ENCODE assay signal across 14 cellular contexts in the genomic region with DNA sequence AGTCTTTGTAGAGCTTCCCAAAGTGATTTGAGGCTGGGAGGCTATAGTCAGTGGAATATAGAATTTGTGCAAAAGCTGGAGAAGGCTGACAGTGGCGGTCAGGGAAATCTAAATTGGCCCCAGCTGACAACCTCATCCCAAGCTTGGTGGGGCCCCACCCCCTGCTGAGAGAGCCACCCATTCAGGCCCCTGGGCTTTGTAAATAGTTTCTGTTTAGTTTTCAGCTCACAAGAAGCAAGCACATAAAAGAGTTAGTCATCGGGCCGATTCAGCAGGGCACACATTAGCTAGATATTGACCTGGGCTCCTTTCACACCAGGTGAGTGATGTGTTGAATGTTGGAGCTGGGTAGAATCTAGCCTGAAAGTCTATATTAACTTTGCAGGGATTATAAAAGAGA.
DNase-seq lines count a peak whose midpoint lies in the region; ATAC-seq and TF ChIP-seq lines count a peak whose summit lies in the region.
"Had no signal": no experiment of that assay in that cellular context is flagged by ENCODE, and none has a peak within 500 bp of the region (broad histone marks: within the 10 kb centered on the region; RNA-seq: fewer than 3 reads in every experiment).

No MANE protein-coding gene starts in this region.

- H3K4me3 ChIP-seq in GM23248 (no peak overlapping the region), hepatocyte (no peak overlapping the region), stomach (no peak overlapping the region)
- H3K4me3 ChIP-seq: gastroesophageal sphincter, HAP-1, sigmoid colon had no signal

- H3K9ac ChIP-seq in GM23248 = no peak overlapping the region; the same call in 1 of the 2 replicates

- in situ Hi-C loops in GM23248 (cut with MboI) = no loop called here

- intact Hi-C loops in stomach (cut with DNase I; ENCODE audit: low total_unique reads) = no loop called here

- TF ChIP-seq POLR2A in stomach (IDR thresholded peaks at IDR 0.05) = no peak

- H3K79me2 ChIP-seq in GM23248 (ENCODE audit: insufficient read depth) = no peaks in the 10 kb centered on the region
- no peaks in the 10 kb centered on the region for H3K79me2 ChIP-seq in hepatocyte

- H3K9me3 ChIP-seq in GM23248 (ENCODE audit: low read depth) (no peaks in the 10 kb centered on the region), hepatocyte (ENCODE audit: low read depth) (no peaks in the 10 kb centered on the region), stomach (no peaks in the 10 kb centered on the region)
- H3K9me3 ChIP-seq: gastroesophageal sphincter, HAP-1, sigmoid colon had no signal

- no peak for ATAC-seq in HG03469 (IDR thresholded peaks at IDR 0.05; ENCODE audit: unreplicated experiment)
- ATAC-seq: gastroesophageal sphincter had no signal

- H3K36me3 ChIP-seq in GM23248 (ENCODE audit: low read depth) = no peaks in the 10 kb centered on the region
- no peaks in the 10 kb centered on the region for H3K36me3 ChIP-seq in hepatocyte (replicated peaks; ENCODE audit: insufficient read depth, low read depth)
- H3K36me3 ChIP-seq in stomach = no peaks in the 10 kb centered on the region
- H3K36me3 ChIP-seq: gastroesophageal sphincter, HAP-1, sigmoid colon had no signal

- H2AFZ ChIP-seq in GM23248 (no peak overlapping the region), hepatocyte (no peak overlapping the region)

- WGBS in GM23248 (ENCODE audit: low coverage in 1 of 2, low lambda C conversion rate in 2 of 2, missing lambda C conversion rate in 2 of 2), 2 experiments = 41% methylated on average over 3 of the region's 3 CpGs
- 25% methylated on average over 3 of the region's 3 CpGs for WGBS in hepatocyte (ENCODE audit: low lambda C conversion rate, missing lambda C conversion rate)
- WGBS in stomach, 5 donors = 22 to 47% (median 40%) methylated on average over 3 of the region's 3 CpGs

- H3K4me1 ChIP-seq in GM23248 (ENCODE audit: insufficient read depth) (peaks cover 43% of the 10 kb centered on the region), hepatocyte (ENCODE audit: insufficient read depth) (peaks cover 43% of the 10 kb centered on the region), stomach (peaks cover 23 to 46% (median 28%) of the 10 kb centered on the region in 4 donors)
- H3K4me1 ChIP-seq: HAP-1 had no signal

- H3K27ac ChIP-seq in GM23248 (peak overlapping the region; percentile 64), hepatocyte (peak overlapping the region; percentile 82), stomach (peak overlapping the region in 3 of 5 donors; percentile 39 to 61 (median 41))
- H3K27ac ChIP-seq: gastroesophageal sphincter had no signal

- H3K4me2 ChIP-seq in GM23248 (ENCODE audit: unreplicated experiment) (peak overlapping the region; percentile 1), hepatocyte (peak overlapping the region; percentile 47)

- H3K27me3 ChIP-seq in GM23248 (replicated peaks; ENCODE audit: insufficient read depth) (no peaks in the 10 kb centered on the region), hepatocyte (no peaks in the 10 kb centered on the region), stomach (no peaks in the 10 kb centered on the region)
- H3K27me3 ChIP-seq: gastroesophageal sphincter, sigmoid colon had no signal

- TF ChIP-seq CTCF in hepatocyte (IDR thresholded peaks at IDR 0.05; ENCODE audit: poor library complexity) (no peak), stomach (IDR thresholded peaks at IDR 0.05) (no peak)

- no peaks in the 10 kb centered on the region for H3K9me2 ChIP-seq in GM23248 (ENCODE audit: insufficient read depth)
- H3K9me2 ChIP-seq in hepatocyte (replicated peaks; ENCODE audit: insufficient read depth) = no peaks in the 10 kb centered on the region

- H4K20me1 ChIP-seq in GM23248 (ENCODE audit: insufficient read depth) (no peaks in the 10 kb centered on the region), hepatocyte (ENCODE audit: insufficient read depth, poor library complexity, severe bottlenecking) (no peaks in the 10 kb centered on the region)

- TF ChIP-seq EP300 in stomach (IDR thresholded peaks at IDR 0.05) = no peak

- DNase-seq in GM23248 (peak; percentile 71), RPMI8226 (peak; percentile 27), hepatocyte (ENCODE audit: low spot score) (peak; percentile 81), stomach (peak; percentile 58), DMS 273 treated with DMSO at 0.1 percent for 48 hours (lab: John Stamatoyannopoulos, UW) (no peak), NCI-H526 (lab: John Stamatoyannopoulos, UW) (no peak), NCI-H524 (lab: John Stamatoyannopoulos, UW) (no peak)
- DNase-seq: activated B cell treated with CpG ODN at 0.5 μM for 24 hours, cerebellar nuclear complex, NCI-H1105, sigmoid colon had no signal

- peaks cover 38% of the 10 kb centered on the region for H3F3A ChIP-seq in GM23248 (ENCODE audit: insufficient read depth)

Comparison
In these comparisons a context has a peak if more than half of its experiments do, and no peak if none do; other contexts are left out.
1. DNase-seq: peak in GM23248 (single experiment), RPMI8226 (single experiment), hepatocyte (single experiment) and stomach (single experiment); none in DMS 273 treated with DMSO at 0.1 percent for 48 hours (single experiment), NCI-H526 (0 of 2) and NCI-H524 (0 of 2).
2. Peak in every context shown above with its lines, with median percentiles within 50 percentile points of each other: H3K27ac ChIP-seq.